ENCODE assay signal across 21 cellular contexts in genomic region chrX:3191821-3192220, GRCh38.
DNase-seq lines count a peak whose midpoint lies in the region; ATAC-seq, FAIRE-seq and TF ChIP-seq lines count a peak whose summit lies in the region.
"Had no signal": no experiment of that assay in that cellular context is flagged by ENCODE, and none has a peak within 500 bp of the region (broad histone marks: within the 10 kb centered on the region; RNA-seq: fewer than 3 reads in every experiment).

No MANE protein-coding gene starts in this region.

- H3K79me2 ChIP-seq in astrocyte (ENCODE audit: insufficient read depth, low read length) = no peaks in the 10 kb centered on the region

- H3K9me3 Mint-ChIP-seq in astrocyte (ENCODE audit: unreplicated experiment) = no peaks in the 10 kb centered on the region

- no peaks in the 10 kb centered on the region for H3K27me3 ChIP-seq in astrocyte (ENCODE audit: insufficient read depth, low read length)
- H3K27me3 ChIP-seq: Peyer's patch had no signal

- H3K4me3 ChIP-seq in astrocyte (ENCODE audit: insufficient read depth, low read depth, low read length) = no peak overlapping the region
- H3K4me3 ChIP-seq: Peyer's patch had no signal

- no peak for ATAC-seq in GM18498 (IDR thresholded peaks at IDR 0.05; ENCODE audit: unreplicated experiment)
- ATAC-seq in omental fat pad (ENCODE audit: low FRiP score) = no peak
- ATAC-seq in GM19023 (IDR thresholded peaks at IDR 0.05; ENCODE audit: unreplicated experiment) = no peak
- ATAC-seq: Right ventricle myocardium inferior had no signal

- no peak overlapping the region for H2AFZ ChIP-seq in astrocyte (ENCODE audit: low read depth, low read length)

- no peaks in the 10 kb centered on the region for H3K36me3 Mint-ChIP-seq in astrocyte (ENCODE audit: low read depth, unreplicated experiment)

- H3K4me3 Mint-ChIP-seq in astrocyte (ENCODE audit: unreplicated experiment) = no peak overlapping the region
- H3K4me3 Mint-ChIP-seq: CD8-positive, alpha-beta memory T cell had no signal

- no peaks in the 10 kb centered on the region for H4K20me1 ChIP-seq in astrocyte (ENCODE audit: insufficient read depth, low read length)

- no peak overlapping the region for H3K9ac ChIP-seq in astrocyte (ENCODE audit: low read length)

- H3K36me3 ChIP-seq in astrocyte (ENCODE audit: insufficient read depth, low read length) = no peaks in the 10 kb centered on the region
- H3K36me3 ChIP-seq: Peyer's patch had no signal

- no peak overlapping the region for H3K4me2 ChIP-seq in astrocyte (ENCODE audit: low read length)

- DNase-seq in DMS 273 (lab: John Stamatoyannopoulos, UW; ENCODE audit: unreplicated experiment) (peak; percentile 30), DMS 273 treated with DMSO at 0.1 percent for 48 hours (lab: John Stamatoyannopoulos, UW) (no peak), astrocyte (ENCODE audit: low read depth) (peak; percentile 83), myocyte (ENCODE audit: low read depth) (peak; percentile 28), omental fat pad (ENCODE audit: low spot score) (no peak), HEK293T (ENCODE audit: extremely low spot score) (no peak)
- DNase-seq: C1 segment of cervical spinal cord; CD8-positive, alpha-beta memory T cell; DMS79 treated with DMSO at 0.1 percent for 48 hours; KBM-7; NCI-H1105; NCI-H1694; NCI-H748 treated with DMSO at 0.1 percent for 48 hours; NK-92 treated with Interleukin-12 subunit alpha and Interleukin-12 subunit beta, amount 100 ng/mL, for 24 hours; Peyer's patch had no signal

- TF ChIP-seq CTCF in astrocyte (IDR thresholded peaks at IDR 0.05; ENCODE audit: insufficient read depth, low read depth, low read length) (no peak), omental fat pad (IDR thresholded peaks at IDR 0.05) (no peak)

- FAIRE-seq in astrocyte (lab: Jason Lieb, UNC) = no peak
- FAIRE-seq: GM19239, H1 had no signal

- H3K4me1 ChIP-seq in astrocyte (ENCODE audit: insufficient read depth, low read length) = no peaks in the 10 kb centered on the region
- H3K4me1 ChIP-seq: Peyer's patch had no signal

- no peaks in the 10 kb centered on the region for H3K9me3 ChIP-seq in astrocyte (ENCODE audit: insufficient read depth, low read depth, low read length)
- H3K9me3 ChIP-seq: Peyer's patch had no signal

- CTCF ChIA-PET in HEK293T (lab: Yijun Ruan, JAX) = no interaction called here

- no peak overlapping the region for H3K27ac Mint-ChIP-seq in astrocyte (ENCODE audit: unreplicated experiment)
- H3K27ac Mint-ChIP-seq: CD8-positive, alpha-beta memory T cell had no signal

- POLR2A ChIA-PET in HEK293T (lab: Yijun Ruan, JAX) = no interaction called here

- no peak overlapping the region for H3K27ac ChIP-seq in astrocyte (ENCODE audit: low read depth, low read length)
- H3K27ac ChIP-seq: 22Rv1, Peyer's patch had no signal

- H3K4me1 Mint-ChIP-seq in astrocyte (ENCODE audit: low read depth, unreplicated experiment) = peaks cover 4% of the 10 kb centered on the region
- H3K4me1 Mint-ChIP-seq: CD8-positive, alpha-beta memory T cell had no signal

- H3K27me3 Mint-ChIP-seq in astrocyte (ENCODE audit: low read depth, unreplicated experiment) = no peaks in the 10 kb centered on the region

TF ChIP-seq in HEK293T, 16 proteins besides CTCF, POLR2A, EP300 and RAD21:
- TF ChIP-seq L3MBTL2 (conservative IDR thresholded peaks at IDR 0.05) (no peak), TARDBP (IDR thresholded peaks at IDR 0.05) (no peak), HDGF (IDR thresholded peaks at IDR 0.05; ENCODE audit: borderline replicate concordance) (no peak), SUZ12 (IDR thresholded peaks at IDR 0.05) (no peak), BHLHE40 (IDR thresholded peaks at IDR 0.05; ENCODE audit: borderline replicate concordance) (no peak)

Comparison
In these comparisons a context has a peak if more than half of its experiments do, and no peak if none do; other contexts are left out.
1. DNase-seq: peak in DMS 273 (single experiment), astrocyte (single experiment) and myocyte (single experiment); none in DMS 273 treated with DMSO at 0.1 percent for 48 hours (single experiment), omental fat pad (single experiment) and HEK293T (single experiment).